In the genomic region with DNA sequence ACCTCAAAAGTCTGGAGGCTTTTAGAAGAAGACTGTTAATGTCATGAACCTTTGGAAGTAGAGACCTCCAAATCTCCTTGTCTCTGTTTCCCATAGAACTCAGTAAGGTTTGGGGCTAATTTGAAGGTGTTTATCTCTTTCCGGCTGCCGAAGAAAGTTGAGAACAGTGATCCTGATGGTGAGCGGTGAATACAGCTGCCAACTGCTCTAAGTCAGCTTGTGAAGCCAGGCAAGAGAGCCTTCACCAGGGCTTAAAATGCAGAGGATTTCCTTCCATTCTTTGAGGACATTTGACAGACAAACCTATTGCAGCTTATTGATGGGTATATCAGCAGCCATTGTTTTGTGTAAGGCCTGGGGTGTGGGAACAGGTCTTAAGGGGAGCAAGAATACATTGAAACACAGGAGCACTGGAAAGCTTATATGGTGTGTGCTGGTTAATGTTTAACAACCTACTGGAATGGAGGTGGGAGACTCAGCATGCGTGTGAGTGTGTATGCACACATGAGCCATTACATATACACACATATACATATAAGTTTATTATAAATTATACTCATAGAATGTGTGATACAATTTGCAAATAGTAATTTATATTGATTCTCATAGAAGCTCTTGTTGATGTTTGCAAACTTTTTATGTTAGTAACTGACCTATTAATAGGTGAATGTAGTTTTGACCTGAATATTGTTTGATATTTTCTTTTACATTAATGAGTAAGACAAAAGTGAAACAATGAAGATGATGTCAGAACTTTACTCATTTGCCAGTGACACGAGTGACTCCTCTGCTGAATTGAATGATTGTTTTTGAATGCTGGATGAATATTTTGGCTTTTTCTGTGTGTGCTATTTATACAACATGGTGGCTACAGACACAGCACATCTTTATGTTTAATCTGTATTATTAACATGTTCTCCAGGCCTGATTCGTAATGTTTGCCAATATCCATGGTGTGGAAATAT, we compare ENCODE assay signal across 17 cellular contexts. TPM values are rescaled to one million over a fixed set of nuclear protein-coding genes. Genes with fewer than 3 reads are reported as not detected.
A peak's percentile ranks its signal among the peaks of the same experiment; 100 is the strongest.
DNase-seq lines count a peak whose midpoint lies in the region; TF ChIP-seq lines count a peak whose summit lies in the region.
"Had no signal": no experiment of that assay in that cellular context is flagged by ENCODE, and none has a peak within 500 bp of the region (broad histone marks: within the 10 kb centered on the region; RNA-seq: fewer than 3 reads in every experiment).

No MANE protein-coding gene starts in this region.

- H3K4me1 Mint-ChIP-seq in brain (peaks cover 43% of the 10 kb centered on the region), neural progenitor cell (peaks cover 25% of the 10 kb centered on the region)
- H3K4me1 Mint-ChIP-seq: natural killer cell had no signal

- WGBS in transverse colon (ENCODE audit: low coverage in 1 of 2), 2 donors = 65 to 69% methylated on average over 3 to 6 of the region's 6 CpGs
- no CpG with 5 or more reads among the region's 6 CpGs for WGBS in trophoblast cell (ENCODE audit: extremely low coverage, insufficient coverage, insufficient read length)

- H3K27me3 ChIP-seq in left ventricle myocardium inferior (ENCODE audit: low read depth) (no peaks in the 10 kb centered on the region), right atrium auricular region (no peaks in the 10 kb centered on the region), neural progenitor cell (no peaks in the 10 kb centered on the region), transverse colon (no peaks in the 10 kb centered on the region), trophoblast cell (ENCODE audit: insufficient read depth, low read length) (no peaks in the 10 kb centered on the region)
- H3K27me3 ChIP-seq: foreskin keratinocyte, stomach had no signal

- H2BK5ac ChIP-seq in trophoblast cell (ENCODE audit: low read depth, low read length, poor library complexity) = no peak overlapping the region

- no peak overlapping the region for H3K14ac ChIP-seq in trophoblast cell (ENCODE audit: low read length)

- no peak for TF ChIP-seq EP300 in transverse colon (IDR thresholded peaks at IDR 0.05; ENCODE audit: low read depth)

- H3K79me1 ChIP-seq in trophoblast cell (ENCODE audit: low read length) = no peaks in the 10 kb centered on the region

- no peak for TF ChIP-seq CTCF in left ventricle myocardium inferior (IDR thresholded peaks at IDR 0.05; ENCODE audit: borderline replicate concordance)
- no peak for TF ChIP-seq CTCF in right atrium auricular region (IDR thresholded peaks at IDR 0.05)
- TF ChIP-seq CTCF in brain (conservative IDR thresholded peaks at IDR 0.05) = no peak
- no peak for TF ChIP-seq CTCF in neural progenitor cell (IDR thresholded peaks at IDR 0.05)
- no peak for TF ChIP-seq CTCF in transverse colon (IDR thresholded peaks at IDR 0.05)

- H2BK120ac ChIP-seq in trophoblast cell (ENCODE audit: insufficient read depth, low read length, poor library complexity) = no peak overlapping the region

- peaks cover 64% of the 10 kb centered on the region for H3K4me1 ChIP-seq in left ventricle myocardium inferior
- H3K4me1 ChIP-seq in right atrium auricular region = peaks cover 0 to 18% of the 10 kb centered on the region in 2 donors
- peaks cover 22% of the 10 kb centered on the region for H3K4me1 ChIP-seq in neural progenitor cell
- peaks cover 0 to 44% (median 37%) of the 10 kb centered on the region in 4 donors for H3K4me1 ChIP-seq in transverse colon
- no peaks in the 10 kb centered on the region for H3K4me1 ChIP-seq in trophoblast cell (ENCODE audit: control insufficient read depth in 1 of 2, insufficient read depth in 2 of 2, low read length in 2 of 2)
- H3K4me1 ChIP-seq: foreskin keratinocyte had no signal

- H3K4ac ChIP-seq in trophoblast cell (ENCODE audit: low read depth, low read length) = no peak overlapping the region

- H3K36me3 Mint-ChIP-seq in brain (peaks cover 7% of the 10 kb centered on the region), neural progenitor cell (peaks cover 18% of the 10 kb centered on the region)
- H3K36me3 Mint-ChIP-seq: natural killer cell had no signal

- no peaks in the 10 kb centered on the region for H3K36me3 ChIP-seq in left ventricle myocardium inferior
- H3K36me3 ChIP-seq in right atrium auricular region = no peaks in the 10 kb centered on the region
- H3K36me3 ChIP-seq in neural progenitor cell = no peaks in the 10 kb centered on the region
- no peaks in the 10 kb centered on the region for H3K36me3 ChIP-seq in transverse colon
- H3K36me3 ChIP-seq in trophoblast cell (ENCODE audit: control insufficient read depth in 1 of 2, insufficient read depth in 2 of 2, low read length in 2 of 2) = no peaks in the 10 kb centered on the region
- H3K36me3 ChIP-seq: stomach, WERI-Rb-1 had no signal

- H2AFZ ChIP-seq in neural progenitor cell (replicated peaks) (no peak overlapping the region), trophoblast cell (ENCODE audit: insufficient read depth, low read length, poor library complexity) (no peak overlapping the region)
- H2AFZ ChIP-seq: PC-9 had no signal

- H4K12ac ChIP-seq in trophoblast cell (ENCODE audit: low read depth, low read length) = no peak overlapping the region

- H3K9ac ChIP-seq in neural progenitor cell (no peak overlapping the region), trophoblast cell (ENCODE audit: low read length) (no peak overlapping the region)
- H3K9ac ChIP-seq: KMS-11 had no signal

- H3K18ac ChIP-seq in trophoblast cell (ENCODE audit: low read length) = no peak overlapping the region

- H2AK5ac ChIP-seq in trophoblast cell (ENCODE audit: low read length) = no peak overlapping the region

- no peak overlapping the region for H2BK12ac ChIP-seq in trophoblast cell (ENCODE audit: low read length)

- H3K4me2 ChIP-seq in neural progenitor cell = peak overlapping the region; percentile 65
- H3K4me2 ChIP-seq in trophoblast cell (ENCODE audit: low read length) = no peak overlapping the region
- H3K4me2 ChIP-seq: KMS-11, PC-9 had no signal

- H3K27me3 Mint-ChIP-seq in brain (no peaks in the 10 kb centered on the region), neural progenitor cell (ENCODE audit: insufficient read depth, low read depth) (peaks cover 2% of the 10 kb centered on the region)

- TF ChIP-seq POLR2A in transverse colon (IDR thresholded peaks at IDR 0.05) = no peak

- peaks cover 0 to 3% (median 0%) of the 10 kb centered on the region in 5 experiments for H3K9me3 Mint-ChIP-seq in brain
- peaks cover 2% of the 10 kb centered on the region for H3K9me3 Mint-ChIP-seq in neural progenitor cell
- H3K9me3 Mint-ChIP-seq: natural killer cell had no signal

- intact Hi-C loops in left ventricle myocardium inferior (cut with micrococcal nuclease) = no loop called here
- intact Hi-C loops in transverse colon (cut with DNase I; ENCODE audit: low total_unique reads) = no loop called here

- H3F3A ChIP-seq in neural progenitor cell (ENCODE audit: low read depth) = peaks cover 8% of the 10 kb centered on the region

- no peak overlapping the region for H3K4me3 ChIP-seq in left ventricle myocardium inferior
- H3K4me3 ChIP-seq in right atrium auricular region = no peak overlapping the region
- peak overlapping the region; percentile 15 for H3K4me3 ChIP-seq in neural progenitor cell
- H3K4me3 ChIP-seq in transverse colon = no peak overlapping the region
- no peak overlapping the region for H3K4me3 ChIP-seq in trophoblast cell (ENCODE audit: low read depth, low read length)
- H3K4me3 ChIP-seq: PC-9, stomach had no signal

- H3K27ac ChIP-seq in left ventricle myocardium inferior (replicated peaks) = peak overlapping the region; percentile 59
- H3K27ac ChIP-seq in right atrium auricular region = peak overlapping the region in 1 of 2 donors; percentile 25
- peak overlapping the region; percentile 78 for H3K27ac ChIP-seq in neural progenitor cell
- H3K27ac ChIP-seq in transverse colon = peak overlapping the region in 3 of 4 donors; percentile 24 to 51 (median 34)
- H3K27ac ChIP-seq in trophoblast cell (ENCODE audit: low read depth, low read length) = no peak overlapping the region
- H3K27ac ChIP-seq: foreskin keratinocyte, KMS-11, PC-9, WERI-Rb-1 had no signal

- in situ Hi-C loops in transverse colon (cut with MboI; ENCODE audit: low pct_ligation_motif_present in 1 of 4, low pct_unique_long_range_greater_than_20kb in 1 of 4, low sequenced_read_pairs in 3 of 4) = loop anchor here in 1 of 4 donors (25.0 kb wide), 1 partner anchor 195 kb away; no protein-coding TSS in a partner anchor

- H3K4me3 Mint-ChIP-seq in brain (peak overlapping the region in 4 of 5 experiments; percentile 18 to 61 (median 46)), neural progenitor cell (peak overlapping the region; percentile 3)
- H3K4me3 Mint-ChIP-seq: natural killer cell had no signal

- H3K23ac ChIP-seq in trophoblast cell (ENCODE audit: low read length) = no peak overlapping the region

- H3K9me3 ChIP-seq in left ventricle myocardium inferior (replicated peaks) (no peaks in the 10 kb centered on the region), right atrium auricular region (no peaks in the 10 kb centered on the region), neural progenitor cell (ENCODE audit: low read depth) (no peaks in the 10 kb centered on the region), transverse colon (no peaks in the 10 kb centered on the region), trophoblast cell (ENCODE audit: insufficient read depth, low read depth, low read length) (no peaks in the 10 kb centered on the region)
- H3K9me3 ChIP-seq: stomach had no signal

- no peak overlapping the region for H4K91ac ChIP-seq in trophoblast cell (ENCODE audit: low read depth, low read length)

- no peak overlapping the region for H4K8ac ChIP-seq in trophoblast cell (ENCODE audit: low read depth, low read length)

- peak overlapping the region; percentile 2 to 58 (median 47) for H3K27ac Mint-ChIP-seq in brain
- H3K27ac Mint-ChIP-seq in neural progenitor cell = peak overlapping the region; percentile 51
- H3K27ac Mint-ChIP-seq: natural killer cell had no signal

- H3K79me2 ChIP-seq in neural progenitor cell (ENCODE audit: low read depth) (no peaks in the 10 kb centered on the region), trophoblast cell (ENCODE audit: control insufficient read depth, insufficient read depth, low read length, poor library complexity) (no peaks in the 10 kb centered on the region)

- no peaks in the 10 kb centered on the region for H4K20me1 ChIP-seq in neural progenitor cell (ENCODE audit: low read depth)

- DNase-seq in left ventricle myocardium inferior = no peak
- no peak for DNase-seq in right atrium auricular region (ENCODE audit: low spot score)
- peak; percentile 61 for DNase-seq in neural progenitor cell (ENCODE audit: low spot score)
- no peak for DNase-seq in transverse colon
- no peak for DNase-seq in stimulated activated CD4-positive, alpha-beta T cell treated with anti-CD3 and anti-CD28 coated beads, Interleukin-2, amount 100 ng/mL, for 48 hours
- DNase-seq in trophoblast cell = no peak
- DNase-seq in AG20443 (ENCODE audit: low spot score) = no peak
- DNase-seq: COR-L47, foreskin keratinocyte, natural killer cell, NCI-H1105, NCI-H748 treated with DMSO at 0.1 percent for 48 hours, PC-9, stomach, WERI-Rb-1 had no signal

RNA-seq across cellular contexts. Expression of a gene that starts 18.1 kb away (rescaled TPM):
- total RNA-seq in left ventricle myocardium inferior (7.4 TPM), right atrium auricular region (10 to 100 TPM; 10.6 to 16.7 TPM), neural progenitor cell (ENCODE audit: low replicate concordance) (4.6 and 4.7 TPM in 2 replicates), transverse colon (10 to 100 TPM; 35.4 to 93.9 (median 58.3) TPM)
- polyA plus RNA-seq in brain (ENCODE audit: insufficient read depth, low read depth, low replicate concordance) = 3.6 TPM
- polyA plus RNA-seq in trophoblast cell (2013) = 4.0 and 4.1 TPM in 2 replicates
